ENCODE assay signal across 15 cellular contexts in the genomic region with DNA sequence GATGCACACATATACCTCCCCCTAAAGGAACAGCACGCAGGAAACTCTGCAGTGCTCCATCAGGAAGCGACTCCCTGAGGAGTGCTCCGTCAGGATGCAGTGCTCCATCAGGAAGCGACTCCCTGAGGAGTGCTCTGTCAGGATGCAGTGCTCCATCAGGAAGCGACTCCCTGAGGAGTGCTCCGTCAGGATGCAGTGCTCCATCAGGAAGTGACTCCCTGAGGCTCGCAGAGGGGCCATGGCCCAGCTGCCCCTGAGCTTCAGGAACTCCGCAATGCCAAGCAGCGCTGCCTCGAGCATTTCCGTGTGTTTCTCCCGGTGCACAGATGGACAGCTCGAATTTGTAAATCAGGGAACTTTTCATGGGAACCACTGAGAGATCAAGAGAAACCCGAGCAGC.
DNase-seq lines count a peak whose midpoint lies in the region; ATAC-seq and TF ChIP-seq lines count a peak whose summit lies in the region.
"Had no signal": no experiment of that assay in that cellular context is flagged by ENCODE, and none has a peak within 500 bp of the region (broad histone marks: within the 10 kb centered on the region; RNA-seq: fewer than 3 reads in every experiment).

No MANE protein-coding gene starts in this region.

- no peaks in the 10 kb centered on the region for H3K36me3 Mint-ChIP-seq in endodermal cell (ENCODE audit: low read depth)

- no peaks in the 10 kb centered on the region for H3K9me3 Mint-ChIP-seq in endodermal cell
- H3K9me3 Mint-ChIP-seq: CD4-positive, alpha-beta T cell; H9 had no signal

- H3K27ac Mint-ChIP-seq in endodermal cell = no peak overlapping the region
- H3K27ac Mint-ChIP-seq: CD4-positive, alpha-beta T cell; H9 had no signal

- H3K9me3 ChIP-seq in endodermal cell (ENCODE audit: control insufficient read depth, low read length) (no peaks in the 10 kb centered on the region), sigmoid colon (no peaks in the 10 kb centered on the region), upper lobe of left lung (no peaks in the 10 kb centered on the region)

- TF ChIP-seq EP300 in sigmoid colon (IDR thresholded peaks at IDR 0.05) = no peak
- TF ChIP-seq EP300 in upper lobe of left lung (IDR thresholded peaks at IDR 0.05) = no peak

- peaks cover 3% of the 10 kb centered on the region for H3K4me1 ChIP-seq in endodermal cell (ENCODE audit: control insufficient read depth, insufficient read depth, low read length)
- no peaks in the 10 kb centered on the region for H3K4me1 ChIP-seq in sigmoid colon
- H3K4me1 ChIP-seq in upper lobe of left lung = no peaks in the 10 kb centered on the region

- no peaks in the 10 kb centered on the region for H3K27me3 ChIP-seq in endodermal cell (ENCODE audit: control insufficient read depth, insufficient read depth, low read length, poor library complexity, severe bottlenecking)
- H3K27me3 ChIP-seq in sigmoid colon = peaks cover 0 to 16% (median 0%) of the 10 kb centered on the region in 3 donors
- H3K27me3 ChIP-seq in upper lobe of left lung = no peaks in the 10 kb centered on the region

- no peak for TF ChIP-seq CTCF in endodermal cell (conservative IDR thresholded peaks at IDR 0.05)
- no peak for TF ChIP-seq CTCF in sigmoid colon (IDR thresholded peaks at IDR 0.05)
- no peak for TF ChIP-seq CTCF in upper lobe of left lung (IDR thresholded peaks at IDR 0.05)

- TF ChIP-seq POLR2A in sigmoid colon (IDR thresholded peaks at IDR 0.05) (no peak), upper lobe of left lung (IDR thresholded peaks at IDR 0.05) (no peak)

- H3K4me3 Mint-ChIP-seq in endodermal cell = no peak overlapping the region
- H3K4me3 Mint-ChIP-seq: CD4-positive, alpha-beta T cell; H9 had no signal

- 91 to 93% methylated on average over 10 to 14 of the region's 14 CpGs for WGBS in endodermal cell (ENCODE audit: insufficient coverage in 1 of 2, insufficient read length in 1 of 2), 2 experiments
- 75 to 83% methylated on average over 14 of the region's 14 CpGs for WGBS in sigmoid colon, 2 donors
- WGBS in upper lobe of left lung, 2 donors = 74 to 76% methylated on average over 13 to 14 of the region's 14 CpGs

- ATAC-seq in GM18867 (IDR thresholded peaks at IDR 0.05; ENCODE audit: unreplicated experiment) (no peak), upper lobe of left lung (ENCODE audit: low FRiP score in 2 of 2) (no peak)

- H3K4me1 Mint-ChIP-seq in endodermal cell = peaks cover 9% of the 10 kb centered on the region

- intact Hi-C loops in sigmoid colon (cut with DNase I) = no loop called here

- DNase-seq in activated effector memory CD4-positive, alpha-beta T cell treated with anti-CD3 and anti-CD28 coated beads, Interleukin-2, amount 50 U/mL, for 16 hours = peak; percentile 22
- no peak for DNase-seq in activated effector memory CD4-positive, alpha-beta T cell treated with Interleukin-2 at 50 U/mL for 16 hours
- DNase-seq in endodermal cell (peak; percentile 34), sigmoid colon (peak; percentile 28), upper lobe of left lung (no peak), AG08396 (ENCODE audit: low spot score) (no peak)
- DNase-seq: 8988T, C1 segment of cervical spinal cord, Calu3, DMS79, GOT3, H9, IMR-90 had no signal

- peaks cover 7% of the 10 kb centered on the region for H3K27me3 Mint-ChIP-seq in endodermal cell (ENCODE audit: insufficient read depth)

- no peak overlapping the region for H3K9ac ChIP-seq in endodermal cell (ENCODE audit: extremely low read depth, low read length, poor library complexity, severe bottlenecking)

- no peak overlapping the region for H3K4me3 ChIP-seq in endodermal cell (ENCODE audit: low read length)
- H3K4me3 ChIP-seq in sigmoid colon = no peak overlapping the region
- no peak overlapping the region for H3K4me3 ChIP-seq in upper lobe of left lung

- H3K36me3 ChIP-seq in endodermal cell (ENCODE audit: control insufficient read depth, insufficient read depth, low read length) (no peaks in the 10 kb centered on the region), sigmoid colon (no peaks in the 10 kb centered on the region), upper lobe of left lung (no peaks in the 10 kb centered on the region)

- H3K27ac ChIP-seq in endodermal cell (ENCODE audit: low read depth, low read length) (no peak overlapping the region), sigmoid colon (no peak overlapping the region), upper lobe of left lung (no peak overlapping the region)

Comparison
In these comparisons a context has a peak if more than half of its experiments do, and no peak if none do; other contexts are left out.
1. DNase-seq: peak in activated effector memory CD4-positive, alpha-beta T cell treated with anti-CD3 and anti-CD28 coated beads, Interleukin-2, amount 50 U/mL, for 16 hours (single experiment), endodermal cell (single experiment) and sigmoid colon (single experiment); none in activated effector memory CD4-positive, alpha-beta T cell treated with Interleukin-2 at 50 U/mL for 16 hours (single experiment), upper lobe of left lung (0 of 2) and AG08396 (single experiment).